25 cellular contexts compared by ENCODE assay signal in the genomic region with DNA sequence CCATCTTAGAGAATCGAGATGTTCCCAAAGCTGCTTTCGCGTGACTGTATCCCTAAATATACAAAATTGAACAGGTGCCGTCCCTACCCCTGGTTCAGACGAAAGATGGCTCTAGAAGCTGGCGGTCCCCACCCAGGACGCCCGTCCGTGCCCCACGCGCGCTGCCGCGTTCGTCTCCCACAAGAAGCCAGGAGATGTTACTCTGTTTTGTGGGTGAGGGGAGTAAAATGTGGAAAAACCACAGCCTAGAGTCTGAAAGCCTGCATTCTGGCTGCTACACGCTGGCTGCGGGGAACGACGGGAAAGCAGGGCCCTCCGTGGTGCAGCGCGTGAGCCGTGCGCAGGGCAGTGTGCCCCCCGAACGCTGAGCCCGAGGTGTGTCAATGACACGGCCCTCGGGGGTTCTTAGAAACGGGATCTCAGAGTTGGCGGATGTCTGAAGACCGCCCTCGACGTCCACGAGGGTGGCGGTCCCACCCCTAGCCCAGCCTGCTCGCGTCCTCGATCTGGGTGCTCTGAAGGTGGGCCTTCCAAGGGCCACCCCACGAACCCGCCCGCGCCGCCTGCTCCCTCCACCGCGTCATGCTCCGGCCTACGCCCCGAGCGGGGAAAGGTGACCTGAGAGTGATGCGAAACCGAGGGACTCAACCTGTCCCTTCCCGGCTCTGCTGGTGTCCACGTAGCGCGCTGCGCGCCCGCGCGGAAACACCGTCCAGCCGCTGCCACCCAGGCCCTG.
DNase-seq lines count a peak whose midpoint lies in the region; ATAC-seq and TF ChIP-seq lines count a peak whose summit lies in the region.
"Had no signal": no experiment of that assay in that cellular context is flagged by ENCODE, and none has a peak within 500 bp of the region (broad histone marks: within the 10 kb centered on the region; RNA-seq: fewer than 3 reads in every experiment).

No MANE protein-coding gene starts in this region.

- peak overlapping the region; percentile 63 for H2BK15ac ChIP-seq in neuronal stem cell (ENCODE audit: low read length)

- no peaks in the 10 kb centered on the region for H3K79me2 ChIP-seq in GM23248 (ENCODE audit: insufficient read depth)

- H4K8ac ChIP-seq in neuronal stem cell (ENCODE audit: low read depth, low read length) = peak overlapping the region; percentile 9

- intact Hi-C loops in activated T-helper 2 cell treated with anti-CD3 and anti-CD28 coated beads, Interferon-gamma antibody, Interleukin-2, Interleukin-4, amounts not matched to agents 10 μg/mL and 5 μg/mL and 100 μg/mL, durations not matched to agents 14 hours and 24 hours and 36 hours (cut with micrococcal nuclease) = no loop called here
- intact Hi-C loops in esophagus muscularis mucosa (cut with DNase I) = no loop called here
- intact Hi-C loops in heart right ventricle (cut with DNase I) = no loop called here

- H3K4me1 ChIP-seq in esophagus muscularis mucosa (no peaks in the 10 kb centered on the region), neuronal stem cell (ENCODE audit: control insufficient read depth in 2 of 2, insufficient read depth in 1 of 2, low read depth in 1 of 2, low read length in 2 of 2) (no peaks in the 10 kb centered on the region), heart right ventricle (no peaks in the 10 kb centered on the region), GM23248 (ENCODE audit: insufficient read depth) (no peaks in the 10 kb centered on the region)

- H3K23ac ChIP-seq in neuronal stem cell (ENCODE audit: low read depth, low read length, poor library complexity) = peak overlapping the region; percentile 82

- peak overlapping the region; percentile 80 for H3K4ac ChIP-seq in neuronal stem cell (ENCODE audit: low read length)

- in situ Hi-C loops in GM13977 (cut with MboI; ENCODE audit: low pct_unique_long_range_greater_than_20kb, low sequenced_read_pairs, unreplicated experiment) (no loop called here), GM23248 (cut with MboI) (no loop called here)

- no peak for TF ChIP-seq EP300 in esophagus muscularis mucosa (IDR thresholded peaks at IDR 0.05)

- no peaks in the 10 kb centered on the region for H3K4me1 Mint-ChIP-seq in activated T-helper 2 cell treated with anti-CD3 and anti-CD28 coated beads, Interferon-gamma antibody, Interleukin-2, Interleukin-4, amounts not matched to agents 10 μg/mL and 5 μg/mL and 100 μg/mL, durations not matched to agents 14 hours and 24 hours and 36 hours (ENCODE audit: low read depth)

- peak overlapping the region; percentile 76 for H3K14ac ChIP-seq in neuronal stem cell (ENCODE audit: low read length)

- H2BK120ac ChIP-seq in neuronal stem cell (ENCODE audit: low read depth, low read length) = no peak overlapping the region

- no peaks in the 10 kb centered on the region for H3F3A ChIP-seq in GM23248 (ENCODE audit: insufficient read depth)

- H3K18ac ChIP-seq in neuronal stem cell (ENCODE audit: low read length) = peak overlapping the region; percentile 87

- H3K9me3 Mint-ChIP-seq in activated T-helper 2 cell treated with anti-CD3 and anti-CD28 coated beads, Interferon-gamma antibody, Interleukin-2, Interleukin-4, amounts not matched to agents 10 μg/mL and 5 μg/mL and 100 μg/mL, durations not matched to agents 14 hours and 24 hours and 36 hours = peaks cover 4% of the 10 kb centered on the region

- H3K27me3 ChIP-seq in esophagus muscularis mucosa = no peaks in the 10 kb centered on the region
- H3K27me3 ChIP-seq in neuronal stem cell (ENCODE audit: control insufficient read depth in 3 of 3, insufficient read depth in 3 of 3, low read depth in 1 of 3, low read length in 3 of 3) = no peaks in the 10 kb centered on the region
- H3K27me3 ChIP-seq in heart right ventricle = no peaks in the 10 kb centered on the region
- H3K27me3 ChIP-seq in GM23248 (replicated peaks; ENCODE audit: insufficient read depth) = no peaks in the 10 kb centered on the region
- H3K27me3 ChIP-seq: BLaER1 had no signal

- no peaks in the 10 kb centered on the region for H3K79me1 ChIP-seq in neuronal stem cell (ENCODE audit: low read depth, low read length)

- H2BK5ac ChIP-seq in neuronal stem cell (ENCODE audit: low read length) = peak overlapping the region; percentile 9

- H3K27ac ChIP-seq in esophagus muscularis mucosa (replicated peaks in 1 of 4) (no peak overlapping the region), neuronal stem cell (replicated peaks; ENCODE audit: low read length) (no peak overlapping the region), temporal lobe (ENCODE audit: low read depth, low read length) (peak overlapping the region; percentile 44), heart right ventricle (no peak overlapping the region), GM23248 (no peak overlapping the region)
- H3K27ac ChIP-seq: BLaER1, HL-60, RWPE1 had no signal

- H3K9ac ChIP-seq in neuronal stem cell (ENCODE audit: low read depth, low read length, poor library complexity) = no peak overlapping the region
- H3K9ac ChIP-seq in GM23248 = no peak overlapping the region
- H3K9ac ChIP-seq: BLaER1 had no signal

- WGBS in esophagus muscularis mucosa = 96% methylated on average over 56 of the region's 63 CpGs
- WGBS in neuronal stem cell (ENCODE audit: extremely low coverage in 2 of 2, insufficient read length in 2 of 2, insufficient replicate concordance in 1 of 2), 2 donors = no CpG with 5 or more reads among the region's 63 CpGs
- WGBS in heart right ventricle, 2 donors = 96% methylated on average over 63 of the region's 63 CpGs
- WGBS in GM23248 (ENCODE audit: low coverage in 1 of 2, low lambda C conversion rate in 2 of 2, missing lambda C conversion rate in 2 of 2), 2 experiments = 89 to 91% methylated on average over 52 to 63 of the region's 63 CpGs

- no peak overlapping the region for H3K27ac Mint-ChIP-seq in activated T-helper 2 cell treated with anti-CD3 and anti-CD28 coated beads, Interferon-gamma antibody, Interleukin-2, Interleukin-4, amounts not matched to agents 10 μg/mL and 5 μg/mL and 100 μg/mL, durations not matched to agents 14 hours and 24 hours and 36 hours
- H3K27ac Mint-ChIP-seq: CD4-positive, alpha-beta T cell had no signal

- H2AK5ac ChIP-seq in neuronal stem cell (ENCODE audit: low read depth, low read length) = peak overlapping the region; percentile 94

- no peak overlapping the region for H4K91ac ChIP-seq in neuronal stem cell (ENCODE audit: low read depth, low read length, poor library complexity)

- TF ChIP-seq CTCF in esophagus muscularis mucosa (IDR thresholded peaks at IDR 0.05) (no peak), GM13977 (IDR thresholded peaks at IDR 0.05; ENCODE audit: extremely low read depth, insufficient read depth, missing control alignments) (no peak), heart right ventricle (IDR thresholded peaks at IDR 0.05) (no peak)

- H3K4me3 ChIP-seq in esophagus muscularis mucosa (no peak overlapping the region), neuronal stem cell (ENCODE audit: low read length in 2 of 2) (no peak overlapping the region), heart right ventricle (no peak overlapping the region), GM23248 (no peak overlapping the region)
- H3K4me3 ChIP-seq: BLaER1 had no signal

- peak; percentile 3 for DNase-seq in activated T-helper 2 cell treated with anti-CD3 and anti-CD28 coated beads, Interferon-gamma antibody, Interleukin-2, Interleukin-4, amounts not matched to agents 10 μg/mL and 5 μg/mL and 100 μg/mL, durations not matched to agents 14 hours and 24 hours and 36 hours (ENCODE audit: low spot score)
- DNase-seq in esophagus muscularis mucosa (ENCODE audit: extremely low spot score) (peak; percentile 88), neuronal stem cell (ENCODE audit: low spot score) (no peak), GM13977 (ENCODE audit: low spot score) (no peak), heart right ventricle (no peak), GM23248 (no peak)
- DNase-seq: CD4-positive, alpha-beta T cell; COR-L47; DMS 273 treated with DMSO at 0.1 percent for 48 hours; DMS79 treated with DMSO at 0.1 percent for 48 hours; H7; KBM-7; MM.1S; NCI-H1048; NCI-H1436; NCI-H2029; NCI-H345; NCI-H524; NCI-H774; NK-92 treated with Interleukin-12 subunit alpha and Interleukin-12 subunit beta, amount 100 ng/mL, for 24 hours; SIG-M5 had no signal

- H3K36me3 ChIP-seq in esophagus muscularis mucosa (no peaks in the 10 kb centered on the region), neuronal stem cell (replicated peaks in 1 of 2; ENCODE audit: control insufficient read depth in 2 of 2, insufficient read depth in 2 of 2, low read length in 2 of 2) (no peaks in the 10 kb centered on the region), heart right ventricle (no peaks in the 10 kb centered on the region), GM23248 (ENCODE audit: low read depth) (no peaks in the 10 kb centered on the region)
- H3K36me3 ChIP-seq: BLaER1 had no signal

- H4K20me1 ChIP-seq in GM23248 (ENCODE audit: insufficient read depth) = no peaks in the 10 kb centered on the region
- H4K20me1 ChIP-seq: BLaER1 had no signal

- TF ChIP-seq POLR2A in esophagus muscularis mucosa (IDR thresholded peaks at IDR 0.05; ENCODE audit: low read depth) = no peak

- H3K9me3 ChIP-seq in esophagus muscularis mucosa = no peaks in the 10 kb centered on the region
- no peaks in the 10 kb centered on the region for H3K9me3 ChIP-seq in neuronal stem cell (replicated peaks in 1 of 2; ENCODE audit: control insufficient read depth in 2 of 2, insufficient read depth in 1 of 2, low read depth in 1 of 2, low read length in 2 of 2)
- peaks cover 0 to 2% (median 0%) of the 10 kb centered on the region in 11 donors for H3K9me3 ChIP-seq in heart right ventricle
- no peaks in the 10 kb centered on the region for H3K9me3 ChIP-seq in GM23248 (ENCODE audit: low read depth)

- H3K27me3 Mint-ChIP-seq in activated T-helper 2 cell treated with anti-CD3 and anti-CD28 coated beads, Interferon-gamma antibody, Interleukin-2, Interleukin-4, amounts not matched to agents 10 μg/mL and 5 μg/mL and 100 μg/mL, durations not matched to agents 14 hours and 24 hours and 36 hours (ENCODE audit: low read depth) = no peaks in the 10 kb centered on the region

- H3K4me2 ChIP-seq in neuronal stem cell (ENCODE audit: insufficient read depth, low read length, poor library complexity, severe bottlenecking) (no peak overlapping the region), GM23248 (ENCODE audit: unreplicated experiment) (no peak overlapping the region)
- H3K4me2 ChIP-seq: BLaER1 had no signal

- H2AFZ ChIP-seq in neuronal stem cell (ENCODE audit: low read length) (no peak overlapping the region), GM23248 (no peak overlapping the region)

- no peaks in the 10 kb centered on the region for H3K9me2 ChIP-seq in GM23248 (ENCODE audit: insufficient read depth)

- ATAC-seq in heart right ventricle = no peak

- H3K4me3 Mint-ChIP-seq in activated T-helper 2 cell treated with anti-CD3 and anti-CD28 coated beads, Interferon-gamma antibody, Interleukin-2, Interleukin-4, amounts not matched to agents 10 μg/mL and 5 μg/mL and 100 μg/mL, durations not matched to agents 14 hours and 24 hours and 36 hours (ENCODE audit: low read depth) = no peak overlapping the region
- H3K4me3 Mint-ChIP-seq: CD4-positive, alpha-beta T cell had no signal

- no peaks in the 10 kb centered on the region for H3K36me3 Mint-ChIP-seq in activated T-helper 2 cell treated with anti-CD3 and anti-CD28 coated beads, Interferon-gamma antibody, Interleukin-2, Interleukin-4, amounts not matched to agents 10 μg/mL and 5 μg/mL and 100 μg/mL, durations not matched to agents 14 hours and 24 hours and 36 hours (ENCODE audit: low read depth)

- no peak overlapping the region for H2BK12ac ChIP-seq in neuronal stem cell (ENCODE audit: low read length)

Comparison
In these comparisons a context has a peak if more than half of its experiments do, and no peak if none do; other contexts are left out.
1. DNase-seq: peak in activated T-helper 2 cell treated with anti-CD3 and anti-CD28 coated beads, Interferon-gamma antibody, Interleukin-2, Interleukin-4, amounts not matched to agents 10 μg/mL and 5 μg/mL and 100 μg/mL, durations not matched to agents 14 hours and 24 hours and 36 hours (single experiment) and esophagus muscularis mucosa (single experiment); none in neuronal stem cell (single experiment), GM13977 (single experiment), heart right ventricle (0 of 2) and GM23248 (single experiment).